ENCODE assay signal across 21 cellular contexts in genomic region chr3:27805282-27805681, GRCh38.
"Had no signal": no experiment of that assay in that cellular context is flagged by ENCODE, and none has a peak within 500 bp of the region (broad histone marks: within the 10 kb centered on the region; RNA-seq: fewer than 3 reads in every experiment).

No MANE protein-coding gene starts in this region.

- H3K4me3 Mint-ChIP-seq: activated B cell treated with CpG ODN at 0.5 μM for 24 hours; activated CD4-positive, alpha-beta T cell treated with anti-CD3 and anti-CD28 coated beads, Interleukin-2, amount 10 ng/mL, durations not matched to agents 24 days and 14 days had no signal

- H3K4me3 ChIP-seq: cardiac muscle cell, PC-9 had no signal

- H3K9me3 Mint-ChIP-seq: activated B cell treated with CpG ODN at 0.5 μM for 24 hours; activated CD4-positive, alpha-beta T cell treated with anti-CD3 and anti-CD28 coated beads, Interleukin-2, amount 10 ng/mL, durations not matched to agents 24 days and 14 days had no signal

- H3K4me2 ChIP-seq: PC-9 had no signal

- H3K27me3 Mint-ChIP-seq: activated B cell treated with CpG ODN at 0.5 μM for 24 hours; activated CD4-positive, alpha-beta T cell treated with anti-CD3 and anti-CD28 coated beads, Interleukin-2, amount 10 ng/mL, durations not matched to agents 24 days and 14 days had no signal

- H3K27ac ChIP-seq: brain microvascular endothelial cell, cardiac muscle cell, PC-9 had no signal

- H3K27me3 ChIP-seq: brain microvascular endothelial cell, cardiac muscle cell had no signal

- H3K4me1 Mint-ChIP-seq: activated B cell treated with CpG ODN at 0.5 μM for 24 hours had no signal

- DNase-seq: activated B cell treated with CpG ODN at 0.5 μM for 24 hours; activated CD4-positive, alpha-beta T cell treated with anti-CD3 and anti-CD28 coated beads for 1 hour; activated CD4-positive, alpha-beta T cell treated with anti-CD3 and anti-CD28 coated beads, Interleukin-2, amount 10 ng/mL, durations not matched to agents 24 days and 14 days; activated CD4-positive, alpha-beta T cell treated with anti-CD3 and anti-CD28 coated beads, Interleukin-2, amount 50 U/mL, for 48 hours; activated CD8-positive, alpha-beta memory T cell treated with anti-CD3 and anti-CD28 coated beads, Interleukin-2, amount 50 U/mL, for 48 hours; activated effector memory CD4-positive, alpha-beta T cell treated with anti-CD3 and anti-CD28 coated beads, Interleukin-2, amount 50 U/mL, for 16 hours; activated naive CD4-positive, alpha-beta T cell treated with anti-CD3 and anti-CD28 coated beads, Interleukin-2, amount 50 U/mL, for 16 hours; activated T-cell treated with anti-CD3 and anti-CD28 coated beads, Interleukin-2, amount 50 U/mL, for 1 hour; brain microvascular endothelial cell; MM.1S; NCI-H1105; NCI-H1436; NCI-H1694 treated with DMSO at 0.1 percent for 48 hours; NCI-H2029 treated with DMSO at 0.1 percent for 48 hours; NCI-H345; NCI-H524; PC-9; SIG-M5; T-helper 2 cell; T1000 had no signal

- H3K36me3 ChIP-seq: brain microvascular endothelial cell, cardiac muscle cell had no signal

- H3K27ac Mint-ChIP-seq: activated B cell treated with CpG ODN at 0.5 μM for 24 hours; activated CD4-positive, alpha-beta T cell treated with anti-CD3 and anti-CD28 coated beads, Interleukin-2, amount 10 ng/mL, durations not matched to agents 24 days and 14 days had no signal

- H2AFZ ChIP-seq: PC-9 had no signal
